ENCODE assay signal across 8 cellular contexts in genomic region chr11:123561046-123561781, GRCh38.
DNase-seq lines count a peak whose midpoint lies in the region; ATAC-seq and TF ChIP-seq lines count a peak whose summit lies in the region.

No MANE protein-coding gene starts in this region.

- H3K4me2 ChIP-seq in IMR-90 (ENCODE audit: low read depth, low read length): peak overlapping the region; percentile 75

- H3K4me1 ChIP-seq in BE2C: peaks cover 20% of the 10 kb centered on the region
- H3K4me1 ChIP-seq in IMR-90 (ENCODE audit: control insufficient read depth, insufficient read depth, low read length): peaks cover 13% of the 10 kb centered on the region
- peaks cover 30% of the 10 kb centered on the region for H3K4me1 ChIP-seq in body of pancreas
- no peaks in the 10 kb centered on the region for H3K4me1 ChIP-seq in left lung

- H2BK5ac ChIP-seq in IMR-90 (ENCODE audit: low read depth, low read length, poor library complexity, severe bottlenecking): no peak overlapping the region

- H2BK15ac ChIP-seq in IMR-90 (ENCODE audit: low read depth, low read length): no peak overlapping the region

- TF ChIP-seq POLR2A in IMR-90 (IDR thresholded peaks at IDR 0.05; ENCODE audit: low read depth, low read length) (no peak), body of pancreas (IDR thresholded peaks at IDR 0.05) (no peak)

- H3K36me3 ChIP-seq in BE2C (no peaks in the 10 kb centered on the region), IMR-90 (ENCODE audit: control insufficient read depth, insufficient read depth, low read length) (no peaks in the 10 kb centered on the region), body of pancreas (replicated peaks in 1 of 2; ENCODE audit: insufficient read depth in 1 of 2, low read depth in 2 of 2) (no peaks in the 10 kb centered on the region), left lung (no peaks in the 10 kb centered on the region)

- H3K18ac ChIP-seq in IMR-90 (ENCODE audit: low read depth, low read length): no peak overlapping the region

- TF ChIP-seq CTCF in BE2C (IDR thresholded peaks at IDR 0.05; ENCODE audit: low read depth, low read length) (peak; percentile 62), IMR-90 (conservative IDR thresholded peaks at IDR 0.05; ENCODE audit: low read depth, low read length) (peak; percentile 44), body of pancreas (IDR thresholded peaks at IDR 0.05) (peak in 6 of 7 experiments; percentile 14 to 50 (median 40)), left lung (IDR thresholded peaks at IDR 0.05) (no peak)

- WGBS in IMR-90 (ENCODE audit: extremely low coverage in 2 of 2, insufficient read length in 1 of 2), 2 experiments: no CpG with 5 or more reads among the region's 8 CpGs
- 48 to 53% methylated on average over 8 of the region's 8 CpGs for WGBS in body of pancreas, 2 donors

- peak; percentile 44 for ATAC-seq in IMR-90 (ENCODE audit: low read depth)
- ATAC-seq in body of pancreas: peak; percentile 64
- peak; percentile 67 for ATAC-seq in left lung

- no peaks in the 10 kb centered on the region for H3K9me3 ChIP-seq in BE2C
- no peaks in the 10 kb centered on the region for H3K9me3 ChIP-seq in IMR-90 (ENCODE audit: control insufficient read depth, insufficient read depth, low read length)
- no peaks in the 10 kb centered on the region for H3K9me3 ChIP-seq in body of pancreas
- no peaks in the 10 kb centered on the region for H3K9me3 ChIP-seq in left lung

- in situ Hi-C loops in IMR-90 (cut with MboI; ENCODE audit: low sequenced_read_pairs): no loop called here
- in situ Hi-C loops in ACHN (cut with HindIII; ENCODE audit: low pct_ligation_motif_present, low pct_unique_long_range_greater_than_20kb, low sequenced_read_pairs): no loop called here

- CTCF ChIA-PET in IMR-90 (lab: Yijun Ruan, JAX): interaction anchor here (1.3 to 1.6 kb wide), 3 partner anchors 13 to 300 kb away, joined by 3 to 5 read pairs (median 3); no protein-coding TSS in a partner anchor

- H2BK120ac ChIP-seq in IMR-90 (ENCODE audit: low read depth, low read length): no peak overlapping the region

- H2AK5ac ChIP-seq in IMR-90 (ENCODE audit: low read depth, low read length): no peak overlapping the region

- no peak overlapping the region for H3K23ac ChIP-seq in IMR-90 (ENCODE audit: low read depth, low read length)

- peak; percentile 80 for DNase-seq in BE2C
- peak; percentile 56 for DNase-seq in IMR-90
- peak; percentile 50 to 68 (median 59) for DNase-seq in body of pancreas
- DNase-seq in left lung: no peak
- DNase-seq in effector CD8-positive, alpha-beta T cell (lab: John Stamatoyannopoulos, UW): no peak
- no peak for DNase-seq in ACHN
- DNase-seq in SW 1271 (lab: John Stamatoyannopoulos, UW): no peak
- DNase-seq in posterior vena cava (ENCODE audit: low spot score): no peak

- no peak overlapping the region for H4K91ac ChIP-seq in IMR-90 (ENCODE audit: insufficient read depth, low read depth, low read length)

- no peak for TF ChIP-seq RAD21 in IMR-90 (IDR thresholded peaks at IDR 0.05; ENCODE audit: low read length)

- no peak overlapping the region for H3K9ac ChIP-seq in IMR-90 (ENCODE audit: low read depth, low read length)

- no peaks in the 10 kb centered on the region for H4K20me1 ChIP-seq in IMR-90 (ENCODE audit: insufficient read depth, low read length)

- H3K79me1 ChIP-seq in IMR-90 (ENCODE audit: low read depth in 1 of 2, low read length in 2 of 2): peaks cover 4 to 9% of the 10 kb centered on the region in 2 experiments; a peak in 2 of 4 replicates

- no peak overlapping the region for H3K14ac ChIP-seq in IMR-90 (replicated peaks; ENCODE audit: low read depth, low read length)

- no peak overlapping the region for H3K27ac ChIP-seq in IMR-90 (ENCODE audit: insufficient read depth, low read length)
- no peak overlapping the region for H3K27ac ChIP-seq in body of pancreas
- H3K27ac ChIP-seq in left lung: no peak overlapping the region

- H3K27me3 ChIP-seq in BE2C (no peaks in the 10 kb centered on the region), IMR-90 (ENCODE audit: control insufficient read depth, insufficient read depth, low read length) (no peaks in the 10 kb centered on the region), body of pancreas (no peaks in the 10 kb centered on the region), left lung (peaks cover 0 to 32% of the 10 kb centered on the region in 2 donors)

- POLR2A ChIA-PET in IMR-90 (lab: Charles Lee; ENCODE audit: unreplicated experiment): no interaction called here

- H3K9me1 ChIP-seq in IMR-90 (ENCODE audit: insufficient read depth, low read length): no peaks in the 10 kb centered on the region

- peak overlapping the region; percentile 83 for H2AFZ ChIP-seq in IMR-90 (replicated peaks; ENCODE audit: low read length, poor library complexity)

- H3K4me3 ChIP-seq in BE2C (ENCODE audit: low read depth, low read length): peak overlapping the region; percentile 71
- H3K4me3 ChIP-seq in IMR-90 (ENCODE audit: insufficient read depth, low read depth, low read length): no peak overlapping the region
- no peak overlapping the region for H3K4me3 ChIP-seq in body of pancreas
- no peak overlapping the region for H3K4me3 ChIP-seq in left lung

- dilution Hi-C loops in IMR-90 (cut with HindIII; ENCODE audit: low sequenced_read_pairs, unreplicated experiment): no loop called here

- H2AK9ac ChIP-seq in IMR-90 (replicated peaks; ENCODE audit: low read depth, low read length, poor library complexity): no peak overlapping the region

- no peak overlapping the region for H4K5ac ChIP-seq in IMR-90 (ENCODE audit: low read depth, low read length)

- peak overlapping the region; percentile 4 for H3K4ac ChIP-seq in IMR-90 (ENCODE audit: low read depth, low read length)

- intact Hi-C loops in IMR-90 (cut with micrococcal nuclease) (no loop called here), body of pancreas (cut with DNase I) (no loop called here), left lung (cut with DNase I) (no loop called here), posterior vena cava (cut with DNase I) (no loop called here)

- H4K8ac ChIP-seq in IMR-90 (ENCODE audit: low read depth in 2 of 2, low read length in 2 of 2): peak overlapping the region in 1 of 2 experiments; percentile 61; a peak in 2 of 4 replicates

- H2BK20ac ChIP-seq in IMR-90 (ENCODE audit: low read depth, low read length): no peak overlapping the region

- no TSS peak for BruUV-seq in IMR-90 (replicated peaks; lab: Mats Ljungman, UMichigan)

- H3K56ac ChIP-seq in IMR-90 (ENCODE audit: extremely low read depth, insufficient read depth, low read length): no peak overlapping the region

TF ChIP-seq in IMR-90, 13 proteins besides CTCF, POLR2A, EP300 and RAD21:
- TF ChIP-seq MAFK (IDR thresholded peaks at IDR 0.05; ENCODE audit: low read depth, low read length): no peak
- peak; percentile 67; the same call in 1 of the 2 replicates for TF ChIP-seq MXI1 (IDR thresholded peaks at IDR 0.05; ENCODE audit: borderline replicate concordance, low read depth, low read length)
- TF ChIP-seq NFE2L2 (IDR thresholded peaks at IDR 0.05; ENCODE audit: low read depth, low read length): no peak
- TF ChIP-seq FOS (IDR thresholded peaks at IDR 0.05; ENCODE audit: low read depth, low read length): no peak
- TF ChIP-seq MAZ (IDR thresholded peaks at IDR 0.05; ENCODE audit: borderline replicate concordance, low read depth, low read length): 0 out of 2 replicates have a peak, but pooled peaks have one; percentile 42
- peak; percentile 39 for TF ChIP-seq SMC3 (IDR thresholded peaks at IDR 0.05; ENCODE audit: low read depth, low read length)

Comparison
In these comparisons a context has a peak if more than half of its experiments do, and no peak if none do; other contexts are left out.
1. DNase-seq: peak in BE2C (single experiment), IMR-90 (single experiment) and body of pancreas (4 of 4); none in left lung (0 of 2), effector CD8-positive, alpha-beta T cell (single experiment), ACHN (single experiment), SW 1271 (0 of 2) and posterior vena cava (single experiment).
2. CTCF ChIP-seq: peak in BE2C (single experiment), IMR-90 (single experiment) and body of pancreas (6 of 7); none in left lung (0 of 2).
3. Peak in every context shown above with its lines, with median percentiles within 50 percentile points of each other: ATAC-seq.